8 cellular contexts compared by ENCODE assay signal in genomic region chr21:10273794-10274338, GRCh38.
DNase-seq lines count a peak whose midpoint lies in the region; ATAC-seq and TF ChIP-seq lines count a peak whose summit lies in the region.
"Not testable (repeated sequence)": the region's sequence is repeated elsewhere in the genome, so short reads cannot be mapped to it uniquely, and the experiment has no call there.

No MANE protein-coding gene starts in this region.

- TF ChIP-seq POLR2A in right lobe of liver (IDR thresholded peaks at IDR 0.05), result not testable (repeated sequence)

- H3K36me3 ChIP-seq in right lobe of liver, result not testable (repeated sequence)

- ATAC-seq in HG03439 (IDR thresholded peaks at IDR 0.05; ENCODE audit: unreplicated experiment), result peak; percentile 73
- ATAC-seq in right lobe of liver, result peak in 1 of 4 donors; percentile 68
- peak; percentile 59 for ATAC-seq in stimulated activated memory B cell treated with anti-CD40 and anti-IgM and Interleukin-4, amounts not matched to agents 10 μg/mL and 1 μg/mL and 100 μg/mL, for 72 hours

- 49% methylated on average over 3 of the region's 3 CpGs for WGBS in right lobe of liver (ENCODE audit: insufficient coverage, low coverage, low lambda C conversion rate, missing lambda C conversion rate)

- not testable (repeated sequence) for H3K27ac ChIP-seq in right lobe of liver

- not testable (repeated sequence) for H3K4me3 ChIP-seq in right lobe of liver

- DNase-seq in ELR (ENCODE audit: low read depth), result peak; percentile 0
- peak; percentile 4 for DNase-seq in H4 (ENCODE audit: low spot score)
- peak; percentile 63 for DNase-seq in activated CD4-positive, alpha-beta T cell treated with anti-CD3 and anti-CD28 coated beads, Interleukin-2, amount 10 ng/mL, durations not matched to agents 24 days and 14 days
- DNase-seq in astrocyte of the hippocampus (ENCODE audit: low read depth, low spot score), result peak; percentile 0
- peak; percentile 0 for DNase-seq in globus pallidus (ENCODE audit: low spot score)
- peak in 2 of 3 donors; percentile 27 to 55 for DNase-seq in right lobe of liver

- H3K9me3 ChIP-seq in right lobe of liver, result not testable (repeated sequence)

- intact Hi-C loops in activated CD4-positive, alpha-beta T cell treated with anti-CD3 and anti-CD28 coated beads, Interleukin-2, amount 10 ng/mL, durations not matched to agents 24 days and 14 days (cut with micrococcal nuclease); right lobe of liver (cut with DNase I): not testable (repeated sequence)

- not testable (repeated sequence) for TF ChIP-seq CTCF in right lobe of liver (IDR thresholded peaks at IDR 0.05)

- H3K27ac Mint-ChIP-seq in activated CD4-positive, alpha-beta T cell treated with anti-CD3 and anti-CD28 coated beads, Interleukin-2, amount 10 ng/mL, durations not matched to agents 24 days and 14 days; stimulated activated memory B cell treated with anti-CD40 and anti-IgM and Interleukin-4, amounts not matched to agents 10 μg/mL and 1 μg/mL and 100 μg/mL, for 72 hours: not testable (repeated sequence)

- not testable (repeated sequence) for H3K27me3 ChIP-seq in right lobe of liver

- not testable (repeated sequence) for H3K4me1 Mint-ChIP-seq in activated CD4-positive, alpha-beta T cell treated with anti-CD3 and anti-CD28 coated beads, Interleukin-2, amount 10 ng/mL, durations not matched to agents 24 days and 14 days; stimulated activated memory B cell treated with anti-CD40 and anti-IgM and Interleukin-4, amounts not matched to agents 10 μg/mL and 1 μg/mL and 100 μg/mL, for 72 hours

- peaks cover 19% of the 10 kb centered on the region for H3K9me3 Mint-ChIP-seq in activated CD4-positive, alpha-beta T cell treated with anti-CD3 and anti-CD28 coated beads, Interleukin-2, amount 10 ng/mL, durations not matched to agents 24 days and 14 days
- H3K9me3 Mint-ChIP-seq in stimulated activated memory B cell treated with anti-CD40 and anti-IgM and Interleukin-4, amounts not matched to agents 10 μg/mL and 1 μg/mL and 100 μg/mL, for 72 hours, result peaks cover 13% of the 10 kb centered on the region

- H3K36me3 Mint-ChIP-seq in activated CD4-positive, alpha-beta T cell treated with anti-CD3 and anti-CD28 coated beads, Interleukin-2, amount 10 ng/mL, durations not matched to agents 24 days and 14 days (ENCODE audit: low read depth); stimulated activated memory B cell treated with anti-CD40 and anti-IgM and Interleukin-4, amounts not matched to agents 10 μg/mL and 1 μg/mL and 100 μg/mL, for 72 hours: not testable (repeated sequence)

- H3K27me3 Mint-ChIP-seq in activated CD4-positive, alpha-beta T cell treated with anti-CD3 and anti-CD28 coated beads, Interleukin-2, amount 10 ng/mL, durations not matched to agents 24 days and 14 days; stimulated activated memory B cell treated with anti-CD40 and anti-IgM and Interleukin-4, amounts not matched to agents 10 μg/mL and 1 μg/mL and 100 μg/mL, for 72 hours: not testable (repeated sequence)

- H3K4me3 Mint-ChIP-seq in activated CD4-positive, alpha-beta T cell treated with anti-CD3 and anti-CD28 coated beads, Interleukin-2, amount 10 ng/mL, durations not matched to agents 24 days and 14 days; stimulated activated memory B cell treated with anti-CD40 and anti-IgM and Interleukin-4, amounts not matched to agents 10 μg/mL and 1 μg/mL and 100 μg/mL, for 72 hours: not testable (repeated sequence)

- not testable (repeated sequence) for H3K4me1 ChIP-seq in right lobe of liver

Comparison
In these comparisons a context has a peak if more than half of its experiments do, and no peak if none do; other contexts are left out.
1. DNase-seq: peak in every context shown above with its lines; median percentile 63 in activated CD4-positive, alpha-beta T cell treated with anti-CD3 and anti-CD28 coated beads, Interleukin-2, amount 10 ng/mL, durations not matched to agents 24 days and 14 days; 41 in right lobe of liver; 4 in H4; 0 in ELR; 0 in astrocyte of the hippocampus; 0 in globus pallidus.